ENCODE assay signal across 29 cellular contexts in the genomic region with DNA sequence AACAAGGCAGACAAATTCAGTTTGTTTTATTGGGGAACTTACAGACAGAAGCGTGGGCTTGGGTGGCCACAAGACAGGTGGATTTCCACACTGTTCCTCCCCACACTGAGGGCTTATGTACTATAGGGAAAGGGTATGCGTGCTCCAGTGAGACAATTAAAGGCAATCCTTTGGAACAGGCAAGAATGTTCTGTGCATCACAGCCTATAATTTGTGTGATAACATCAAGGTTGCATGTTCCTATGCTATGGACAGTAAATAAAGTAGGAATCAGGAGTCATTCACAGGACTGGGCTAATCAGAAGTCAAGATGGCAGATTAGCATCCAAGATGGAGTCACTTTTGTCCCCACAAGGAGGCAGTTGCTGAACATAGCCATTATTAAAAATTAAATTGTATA.
"Had no signal": no experiment of that assay in that cellular context is flagged by ENCODE, and none has a peak within 500 bp of the region (broad histone marks: within the 10 kb centered on the region; RNA-seq: fewer than 3 reads in every experiment).

No MANE protein-coding gene starts in this region.

- H3K27ac ChIP-seq: epithelial cell of prostate, gastrocnemius medialis, heart left ventricle, left lung, ovary, right lobe of liver, suprapubic skin, transverse colon, vagina had no signal

- H3K36me3 ChIP-seq: gastrocnemius medialis, heart left ventricle, left lung, ovary, right lobe of liver, suprapubic skin, transverse colon, vagina had no signal

- H3K4me3 ChIP-seq: gastrocnemius medialis, heart left ventricle, left lung, ovary, right lobe of liver, smooth muscle cell, suprapubic skin, transverse colon, vagina had no signal

- H3K4me1 ChIP-seq: right lobe of liver had no signal

- H3K9me3 ChIP-seq: gastrocnemius medialis, heart left ventricle, left lung, ovary, right lobe of liver, suprapubic skin, transverse colon, vagina had no signal

- H3K36me3 Mint-ChIP-seq: naive thymus-derived CD4-positive, alpha-beta T cell had no signal

- H3K4me3 Mint-ChIP-seq: nephron; stimulated activated naive CD8-positive, alpha-beta T cell treated with anti-CD3 and anti-CD28 coated beads, Interleukin-15, amount 100 ng/mL, for 72 hours had no signal

- DNase-seq: cortex of kidney; effector CD4-positive, alpha-beta T cell; foreskin fibroblast; gastrocnemius medialis; heart left ventricle; hippocampal formation; left cardiac atrium; left lung; mesendoderm; midbrain; naive thymus-derived CD4-positive, alpha-beta T cell; nucleus accumbens; ovary; posterior cingulate gyrus; retina; right lobe of liver; stimulated activated CD4-positive, alpha-beta T cell treated with anti-CD3 and anti-CD28 coated beads, Interleukin-12 subunit alpha, Interleukin-12 subunit beta, amount 100 ng/mL, for 4 hours; stimulated activated CD4-positive, alpha-beta T cell treated with anti-CD3 and anti-CD28 coated beads, Interleukin-1b, Interleukin-23, amount 100 ng/mL, for 48 hours; stimulated activated CD4-positive, alpha-beta T cell treated with anti-CD3 and anti-CD28 coated beads, Interleukin-4, amount 100 ng/mL, for 1 hour; stimulated activated CD8-positive, alpha-beta memory T cell treated with anti-CD3 and anti-CD28 coated beads, Interleukin-4, amount 100 ng/mL, for 48 hours; stimulated activated naive CD4-positive, alpha-beta T cell; stimulated activated naive CD8-positive, alpha-beta T cell treated with anti-CD3 and anti-CD28 coated beads, Interleukin-15, amount 100 ng/mL, for 72 hours; transverse colon had no signal

- H3K4me1 Mint-ChIP-seq: nephron had no signal

- H3K27ac Mint-ChIP-seq: nephron; stimulated activated naive CD8-positive, alpha-beta T cell treated with anti-CD3 and anti-CD28 coated beads, Interleukin-15, amount 100 ng/mL, for 72 hours had no signal

- ATAC-seq: esophagus mucosa; gastrocnemius medialis; heart left ventricle; left cardiac atrium; left lung; naive thymus-derived CD4-positive, alpha-beta T cell; right lobe of liver; stimulated activated naive CD8-positive, alpha-beta T cell treated with anti-CD3 and anti-CD28 coated beads, Interleukin-15, amount 100 ng/mL, for 72 hours had no signal

- H3K9me3 Mint-ChIP-seq: naive thymus-derived CD4-positive, alpha-beta T cell; nephron; stimulated activated naive CD8-positive, alpha-beta T cell treated with anti-CD3 and anti-CD28 coated beads, Interleukin-15, amount 100 ng/mL, for 72 hours had no signal

- H3K27me3 ChIP-seq: gastrocnemius medialis, left lung, ovary, right lobe of liver, suprapubic skin, transverse colon, vagina had no signal

- H3K4me2 ChIP-seq: smooth muscle cell had no signal
